18 cellular contexts compared by ENCODE assay signal in the genomic region with DNA sequence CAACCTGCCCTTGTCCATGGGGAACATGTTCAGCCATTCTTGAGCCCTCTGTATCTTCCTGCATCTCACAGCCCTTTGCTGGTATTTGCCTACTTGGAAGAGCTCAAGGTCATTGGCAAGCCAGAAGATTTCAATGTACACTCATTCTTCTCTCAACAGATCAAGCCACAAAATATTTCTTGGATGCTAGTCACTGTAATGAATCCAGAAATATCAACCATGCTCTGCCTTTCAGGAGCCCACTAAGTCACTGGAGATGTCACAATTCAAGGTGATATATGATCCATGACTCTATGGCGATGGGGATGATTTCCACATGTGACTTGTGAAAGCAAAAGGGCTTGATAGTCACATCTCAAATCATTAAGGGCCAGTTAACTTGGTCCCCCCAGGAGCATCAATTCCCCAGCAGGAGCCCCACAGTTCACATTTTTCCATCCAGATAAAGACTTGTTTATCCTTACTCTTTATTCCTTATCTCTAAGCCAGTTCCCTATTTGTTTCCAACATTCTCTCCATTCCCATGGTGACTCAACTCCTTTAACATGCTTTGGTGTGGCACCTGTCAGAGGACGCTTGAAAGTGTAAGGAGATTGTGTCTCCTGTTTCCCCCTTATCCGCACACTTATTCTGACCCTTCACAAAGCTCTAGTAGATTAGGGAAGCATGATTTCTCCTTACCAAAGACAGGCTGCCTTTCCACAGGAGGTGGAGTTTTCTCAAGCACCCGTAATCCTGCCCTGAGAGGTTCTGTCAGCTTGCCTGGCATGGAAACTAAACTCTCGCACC. TPM values are rescaled to one million over a fixed set of nuclear protein-coding genes. Genes with fewer than 3 reads are reported as not detected.
DNase-seq lines count a peak whose midpoint lies in the region; ATAC-seq and TF ChIP-seq lines count a peak whose summit lies in the region.
"Had no signal": no experiment of that assay in that cellular context is flagged by ENCODE, and none has a peak within 500 bp of the region (broad histone marks: within the 10 kb centered on the region; RNA-seq: fewer than 3 reads in every experiment).

No MANE protein-coding gene starts in this region.

- H3F3A ChIP-seq in smooth muscle cell (ENCODE audit: low read depth) = peaks cover 21% of the 10 kb centered on the region

- DNase-seq in ELF-1 (ENCODE audit: low read depth, low spot score) (peak; percentile 14), ascending aorta (ENCODE audit: low spot score in 2 of 2) (peak in 1 of 2 donors; percentile 59), iris pigment epithelial cell (ENCODE audit: low read depth) (peak; percentile 78), smooth muscle cell (lab: John Stamatoyannopoulos, UW; ENCODE audit: unreplicated experiment) (no peak), iPS-NIHi11 (ENCODE audit: low spot score) (no peak)
- DNase-seq in activated naive CD4-positive, alpha-beta T cell treated with anti-CD3 and anti-CD28 coated beads, Interleukin-2, amount 50 U/mL, for 16 hours = no peak
- DNase-seq: activated CD4-positive, alpha-beta T cell treated with anti-CD3 and anti-CD28 coated beads, Interleukin-2, amount 10 ng/mL, durations not matched to agents 24 days and 14 days; activated effector memory CD4-positive, alpha-beta T cell treated with Interleukin-2 at 50 U/mL for 16 hours; caudate nucleus; CD8-positive, alpha-beta T cell; Karpas-422; NCI-H2029 treated with DMSO at 0.1 percent for 48 hours; stimulated activated CD4-positive, alpha-beta T cell treated with anti-CD3 and anti-CD28 coated beads, Interleukin-15, amount 100 ng/mL, for 24 hours had no signal

- H3K4me3 ChIP-seq in ascending aorta (peak overlapping the region in 1 of 2 donors; percentile 18), smooth muscle cell (no peak overlapping the region)

- peak overlapping the region; percentile 30 for H3K9ac ChIP-seq in smooth muscle cell (ENCODE audit: low read depth)

- H3K9me3 ChIP-seq in ascending aorta (no peaks in the 10 kb centered on the region), smooth muscle cell (replicated peaks; ENCODE audit: low read depth) (no peaks in the 10 kb centered on the region)

- H3K27me3 ChIP-seq in ascending aorta = no peaks in the 10 kb centered on the region
- no peaks in the 10 kb centered on the region for H3K27me3 ChIP-seq in smooth muscle cell (ENCODE audit: low read depth)

- H3K4me2 ChIP-seq in smooth muscle cell = peak overlapping the region; percentile 75

- WGBS in smooth muscle cell (ENCODE audit: low lambda C conversion rate) = 43% methylated on average over 5 of the region's 5 CpGs

- intact Hi-C loops in ascending aorta (cut with DNase I) = loop anchor here (1.0 to 2.0 kb wide), 2 partner anchors 13 to 17 kb away; no protein-coding TSS in a partner anchor

- no peak for TF ChIP-seq CTCF in ascending aorta (IDR thresholded peaks at IDR 0.05)
- no peak for TF ChIP-seq CTCF in smooth muscle cell (IDR thresholded peaks at IDR 0.05; ENCODE audit: borderline replicate concordance, insufficient read depth, poor library complexity, severe bottlenecking)

- H3K4me1 ChIP-seq in ascending aorta (peaks cover 16 to 53% of the 10 kb centered on the region in 2 donors), smooth muscle cell (ENCODE audit: low read depth) (peaks cover 33% of the 10 kb centered on the region)

- no peaks in the 10 kb centered on the region for H4K20me1 ChIP-seq in smooth muscle cell (ENCODE audit: low read depth)

- no peaks in the 10 kb centered on the region for H3K79me2 ChIP-seq in smooth muscle cell (ENCODE audit: low read depth)

- peaks cover 13 to 15% of the 10 kb centered on the region in 2 donors for H3K36me3 ChIP-seq in ascending aorta
- no peaks in the 10 kb centered on the region for H3K36me3 ChIP-seq in smooth muscle cell (ENCODE audit: low read depth)

- peak overlapping the region; percentile 97 to 98 for H3K27ac ChIP-seq in ascending aorta
- H3K27ac ChIP-seq in smooth muscle cell (ENCODE audit: low read depth) = peak overlapping the region; percentile 61

- H2AFZ ChIP-seq in smooth muscle cell (ENCODE audit: low read depth) = no peak overlapping the region

- ATAC-seq in HG02588 (IDR thresholded peaks at IDR 0.05; ENCODE audit: unreplicated experiment) (no peak), HG03159 (IDR thresholded peaks at IDR 0.05; ENCODE audit: unreplicated experiment) (no peak)
- ATAC-seq: CD8-positive, alpha-beta T cell; natural killer cell treated with Interleukin-12 subunit alpha and Interleukin-12 subunit beta and Interleukin-15 and Interleukin-18, amount 100 ng/mL, for 72 hours had no signal

RNA-seq across cellular contexts. Expression of gene PKDCC, which starts 15.8 kb away (rescaled TPM):
- total RNA-seq in ascending aorta (210 TPM), smooth muscle cell (15.2 and 22.9 TPM in 2 replicates)
- 5.1 and 12.2 TPM in 2 replicates for polyA plus RNA-seq in smooth muscle cell
- total RNA-seq: activated CD4-positive, alpha-beta T cell treated with anti-CD3 and anti-CD28 coated beads, Interleukin-2, amount 10 ng/mL, durations not matched to agents 24 days and 14 days; CD8-positive, alpha-beta T cell; natural killer cell treated with Interleukin-12 subunit alpha and Interleukin-12 subunit beta and Interleukin-15 and Interleukin-18, amount 100 ng/mL, for 72 hours; T-helper 1 cell treated with Interleukin-12 subunit alpha and Interleukin-12 subunit beta and Interleukin-4 antibody, amounts not matched to agents 30 ng/mL and 1 ng/mL, for 36 hours had no signal
- polyA plus RNA-seq: keratinocyte had no signal

Comparison
In these comparisons a context has a peak if more than half of its experiments do, and no peak if none do; other contexts are left out.
1. DNase-seq: peak in ELF-1 (single experiment) and iris pigment epithelial cell (single experiment); none in smooth muscle cell (single experiment), activated naive CD4-positive, alpha-beta T cell treated with anti-CD3 and anti-CD28 coated beads, Interleukin-2, amount 50 U/mL, for 16 hours (single experiment) and iPS-NIHi11 (single experiment).